ENCODE assay signal across 8 cellular contexts in the genomic region with DNA sequence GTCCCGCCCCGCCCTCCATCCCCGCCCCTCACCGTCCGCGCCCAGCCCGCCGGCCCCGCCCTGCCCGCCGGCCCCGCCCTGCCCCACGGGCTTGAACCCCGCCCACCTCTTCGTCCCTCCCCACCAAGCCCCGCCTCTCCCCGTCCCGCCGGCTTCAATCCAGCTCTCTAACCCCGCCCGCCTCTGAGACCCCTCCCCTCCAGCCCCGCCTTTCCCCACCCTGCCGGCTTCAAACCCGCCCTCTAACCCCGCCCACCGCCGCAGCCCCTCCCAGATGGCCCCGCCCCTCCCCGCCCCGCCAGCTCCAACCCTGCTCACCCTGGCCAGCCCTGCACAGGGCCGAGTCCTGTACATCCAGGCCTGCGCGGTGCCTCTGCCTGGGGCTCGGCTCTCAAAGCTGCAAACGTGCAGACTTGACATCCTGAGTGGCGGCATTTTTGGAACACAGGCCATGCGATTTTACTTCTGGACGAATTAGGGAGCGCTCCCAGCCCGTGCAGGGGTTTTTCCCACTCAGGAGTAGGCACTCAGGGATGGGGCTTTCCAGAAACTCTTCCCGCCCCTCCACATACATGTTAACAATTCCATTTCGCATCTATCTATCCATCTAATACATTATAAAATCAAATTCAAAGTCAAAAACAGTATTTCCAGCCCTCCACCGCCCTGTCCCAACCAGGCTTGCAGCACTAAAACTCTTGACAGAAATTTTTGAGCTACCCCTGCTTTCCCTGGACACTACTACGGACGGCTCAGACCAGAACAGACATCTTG. TPM values are rescaled to one million over a fixed set of nuclear protein-coding genes. Genes with fewer than 3 reads are reported as not detected.
DNase-seq lines count a peak whose midpoint lies in the region; ATAC-seq and TF ChIP-seq lines count a peak whose summit lies in the region.

No MANE protein-coding gene starts in this region.

- DNase-seq in AG09319 (ENCODE audit: extremely low read depth, low read depth) (peak; percentile 94), NCI-H510A (lab: John Stamatoyannopoulos, UW) (peak; percentile 66), colonic mucosa (peak; percentile 98), left lung (peak; percentile 97 to 98)
- peak; percentile 98 for DNase-seq in activated CD4-positive, alpha-beta T cell treated with anti-CD3 and anti-CD28 coated beads, Interleukin-2, amount 50 U/mL, for 1 hour
- peak; percentile 95 for DNase-seq in stimulated activated CD4-positive, alpha-beta T cell treated with anti-CD3 and anti-CD28 coated beads, Interleukin-2, amount 100 ng/mL, for 4 hours (ENCODE audit: low read depth)

- H3K4me1 ChIP-seq in colonic mucosa, result no peaks in the 10 kb centered on the region
- H3K4me1 ChIP-seq in left lung, result peaks cover 10 to 27% of the 10 kb centered on the region in 2 donors

- H3K27ac ChIP-seq in colonic mucosa, result peak overlapping the region; percentile 43
- peak overlapping the region in 1 of 2 donors; percentile 53 for H3K27ac ChIP-seq in left lung

- TF ChIP-seq CTCF in AG09319 (IDR thresholded peaks at IDR 0.05; ENCODE audit: low read depth, low read length), result no peak
- no peak for TF ChIP-seq CTCF in colonic mucosa (IDR thresholded peaks at IDR 0.05)
- TF ChIP-seq CTCF in left lung (IDR thresholded peaks at IDR 0.05), result no peak

- H3K9me3 ChIP-seq in colonic mucosa, result no peaks in the 10 kb centered on the region
- no peaks in the 10 kb centered on the region for H3K9me3 ChIP-seq in left lung

- H3K4me3 ChIP-seq in colonic mucosa (no peak overlapping the region), left lung (peak overlapping the region in 1 of 2 donors; percentile 83)

- H3K36me3 ChIP-seq in colonic mucosa (no peaks in the 10 kb centered on the region), left lung (no peaks in the 10 kb centered on the region)

- ATAC-seq in GM19043 (IDR thresholded peaks at IDR 0.05; ENCODE audit: low read depth, unreplicated experiment) (peak; percentile 40), HG03342 (IDR thresholded peaks at IDR 0.05; ENCODE audit: unreplicated experiment) (peak; percentile 47), left lung (peak; percentile 92)

- intact Hi-C loops in colonic mucosa (cut with DNase I) (no loop called here), left lung (cut with DNase I) (no loop called here)

- H3K9ac ChIP-seq in colonic mucosa (ENCODE audit: low read depth in 2 of 2, low read length in 2 of 2), result peak overlapping the region in 1 of 2 donors; percentile 68

- H3K27me3 ChIP-seq in colonic mucosa, result no peaks in the 10 kb centered on the region
- H3K27me3 ChIP-seq in left lung, result peaks cover 0 to 18% of the 10 kb centered on the region in 2 donors

RNA-seq across cellular contexts. Expression of a gene that starts 0.5 kb away (rescaled TPM):
- 10 to 100 TPM; 12.4 to 14.4 TPM for total RNA-seq in colonic mucosa
- 10 to 100 TPM in 1 of 2 donors, 1 to 10 TPM in 1; 9.2 to 11.3 TPM for total RNA-seq in left lung

Comparison
In these comparisons a context has a peak if more than half of its experiments do, and no peak if none do; other contexts are left out.
1. ATAC-seq: peak in every context shown above with its lines; median percentile 92 in left lung; 47 in HG03342; 40 in GM19043.